In the genomic region with DNA sequence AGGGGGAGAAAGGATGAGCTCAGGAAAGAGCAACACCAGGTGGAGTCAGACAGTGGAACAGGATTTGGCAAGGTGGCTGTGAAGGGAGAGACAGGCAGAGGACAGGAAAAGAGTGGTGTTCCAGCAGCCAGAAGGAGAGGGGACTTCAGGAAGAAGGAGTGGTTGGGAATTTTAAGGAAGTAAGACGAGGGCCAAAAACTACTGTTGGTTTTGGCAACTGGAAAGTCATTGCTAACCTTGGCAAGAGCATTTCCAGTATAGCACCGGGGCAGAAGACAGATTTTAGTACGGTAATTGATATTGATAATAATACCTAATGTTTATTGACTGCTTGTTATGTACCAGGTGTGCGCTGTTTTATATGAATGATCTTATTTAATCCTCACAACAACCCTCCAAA, we compare ENCODE assay signal across 20 cellular contexts. TPM values are rescaled to one million over a fixed set of nuclear protein-coding genes. Genes with fewer than 3 reads are reported as not detected.
A peak's percentile ranks its signal among the peaks of the same experiment; 100 is the strongest.
DNase-seq lines count a peak whose midpoint lies in the region; ATAC-seq, FAIRE-seq and TF ChIP-seq lines count a peak whose summit lies in the region.
"Had no signal": no experiment of that assay in that cellular context is flagged by ENCODE, and none has a peak within 500 bp of the region (broad histone marks: within the 10 kb centered on the region; RNA-seq: fewer than 3 reads in every experiment).

No MANE protein-coding gene starts in this region.

- no peak overlapping the region for H3K23ac ChIP-seq in neuronal stem cell (ENCODE audit: low read depth, low read length, poor library complexity)

- no peak overlapping the region for H2BK12ac ChIP-seq in neuronal stem cell (ENCODE audit: low read length)

- H2BK5ac ChIP-seq in neuronal stem cell (ENCODE audit: low read length), result no peak overlapping the region

- DNase-seq in NCI-H345 (lab: John Stamatoyannopoulos, UW) (peak; percentile 17), NCI-H345 treated with DMSO at 0.1 percent for 48 hours (lab: John Stamatoyannopoulos, UW; ENCODE audit: unreplicated experiment) (no peak), NCI-H2029 treated with DMSO at 0.1 percent for 48 hours (lab: John Stamatoyannopoulos, UW) (peak; percentile 5), bronchial epithelial cell (ENCODE audit: low read depth) (no peak), neuronal stem cell (ENCODE audit: low spot score) (no peak), GM19240 (ENCODE audit: insufficient read length, low spot score) (no peak)
- DNase-seq in stimulated activated naive B cell treated with anti-CD40 and anti-IgM and Interleukin-4, amounts not matched to agents 10 μg/mL and 1 μg/mL and 100 μg/mL, for 72 hours, result no peak
- DNase-seq: Calu3; CD8-positive, alpha-beta T cell; DMS53; DND-41; EL had no signal

- H2AK5ac ChIP-seq in neuronal stem cell (ENCODE audit: low read depth, low read length), result no peak overlapping the region

- H3K4me3 ChIP-seq in bronchial epithelial cell (ENCODE audit: low read depth, low read length) (no peak overlapping the region), neuronal stem cell (ENCODE audit: low read length in 2 of 2) (no peak overlapping the region)
- H3K4me3 ChIP-seq: A549; BLaER1 treated with 17β-estradiol and CSF1 and Interleukin-3, amounts not matched to agents 10 nM and 100 nM; HAP-1 had no signal

- TF ChIP-seq CTCF in bronchial epithelial cell (IDR thresholded peaks at IDR 0.05; ENCODE audit: insufficient read depth, low read length, severe bottlenecking), result no peak

- H3K4ac ChIP-seq in neuronal stem cell (ENCODE audit: low read length), result no peak overlapping the region

- H3K36me3 ChIP-seq in bronchial epithelial cell (ENCODE audit: control insufficient read depth, insufficient read depth, low read length) (no peaks in the 10 kb centered on the region), neuronal stem cell (replicated peaks in 1 of 2; ENCODE audit: control insufficient read depth in 2 of 2, insufficient read depth in 2 of 2, low read length in 2 of 2) (no peaks in the 10 kb centered on the region)
- H3K36me3 ChIP-seq: BLaER1 treated with 17β-estradiol and CSF1 and Interleukin-3, amounts not matched to agents 10 nM and 100 nM; HAP-1 had no signal

- no peak overlapping the region for H2AFZ ChIP-seq in neuronal stem cell (ENCODE audit: low read length)

- H2BK15ac ChIP-seq in neuronal stem cell (ENCODE audit: low read length), result no peak overlapping the region

- H3K4me1 Mint-ChIP-seq in stimulated activated naive B cell treated with anti-CD40 and anti-IgM and Interleukin-4, amounts not matched to agents 10 μg/mL and 1 μg/mL and 100 μg/mL, for 72 hours, result peaks cover 39 to 56% of the 10 kb centered on the region in 2 donors

- no peaks in the 10 kb centered on the region for H3K9me3 Mint-ChIP-seq in stimulated activated naive B cell treated with anti-CD40 and anti-IgM and Interleukin-4, amounts not matched to agents 10 μg/mL and 1 μg/mL and 100 μg/mL, for 72 hours
- H3K9me3 Mint-ChIP-seq: CD8-positive, alpha-beta T cell had no signal

- H3K4me1 ChIP-seq in neuronal stem cell (ENCODE audit: control insufficient read depth in 2 of 2, insufficient read depth in 1 of 2, low read depth in 1 of 2, low read length in 2 of 2), result no peaks in the 10 kb centered on the region
- H3K4me1 ChIP-seq: A549, HAP-1 had no signal

- no peak overlapping the region for H3K9ac ChIP-seq in neuronal stem cell (ENCODE audit: low read depth, low read length, poor library complexity)
- H3K9ac ChIP-seq: BLaER1 treated with 17β-estradiol and CSF1 and Interleukin-3, amounts not matched to agents 10 nM and 100 nM had no signal

- no peaks in the 10 kb centered on the region for H3K36me3 Mint-ChIP-seq in stimulated activated naive B cell treated with anti-CD40 and anti-IgM and Interleukin-4, amounts not matched to agents 10 μg/mL and 1 μg/mL and 100 μg/mL, for 72 hours
- H3K36me3 Mint-ChIP-seq: CD8-positive, alpha-beta T cell had no signal

- H3K14ac ChIP-seq in neuronal stem cell (ENCODE audit: low read length), result no peak overlapping the region

- no peak for ATAC-seq in stimulated activated naive B cell treated with anti-CD40 and anti-IgM and Interleukin-4, amounts not matched to agents 10 μg/mL and 1 μg/mL and 100 μg/mL, for 72 hours (replicated peaks)
- ATAC-seq in HG03439 (IDR thresholded peaks at IDR 0.05; ENCODE audit: unreplicated experiment), result no peak
- ATAC-seq: A549; CD8-positive, alpha-beta T cell had no signal

- H3K79me1 ChIP-seq in neuronal stem cell (ENCODE audit: low read depth, low read length), result no peaks in the 10 kb centered on the region

- no peak overlapping the region for H4K8ac ChIP-seq in neuronal stem cell (ENCODE audit: low read depth, low read length)

- no peak overlapping the region for H4K91ac ChIP-seq in neuronal stem cell (ENCODE audit: low read depth, low read length, poor library complexity)

- peak; percentile 70 for FAIRE-seq in bronchial epithelial cell (lab: Jason Lieb, UNC)
- FAIRE-seq: A549, GM12891, GM19239 had no signal

- no peaks in the 10 kb centered on the region for H3K9me3 ChIP-seq in neuronal stem cell (replicated peaks in 1 of 2; ENCODE audit: control insufficient read depth in 2 of 2, insufficient read depth in 1 of 2, low read depth in 1 of 2, low read length in 2 of 2)
- H3K9me3 ChIP-seq: A549; BLaER1 treated with 17β-estradiol and CSF1 and Interleukin-3, amounts not matched to agents 10 nM and 100 nM; HAP-1 had no signal

- no peak overlapping the region for H3K4me2 ChIP-seq in neuronal stem cell (ENCODE audit: insufficient read depth, low read length, poor library complexity, severe bottlenecking)
- H3K4me2 ChIP-seq: A549; BLaER1 treated with 17β-estradiol and CSF1 and Interleukin-3, amounts not matched to agents 10 nM and 100 nM had no signal

- no peak overlapping the region for H3K4me3 Mint-ChIP-seq in stimulated activated naive B cell treated with anti-CD40 and anti-IgM and Interleukin-4, amounts not matched to agents 10 μg/mL and 1 μg/mL and 100 μg/mL, for 72 hours
- H3K4me3 Mint-ChIP-seq: CD8-positive, alpha-beta T cell had no signal

- H3K18ac ChIP-seq in neuronal stem cell (ENCODE audit: low read length), result no peak overlapping the region

- no peak overlapping the region for H2BK120ac ChIP-seq in neuronal stem cell (ENCODE audit: low read depth, low read length)

- no CpG with 5 or more reads among the region's 4 CpGs for WGBS in neuronal stem cell (ENCODE audit: extremely low coverage in 2 of 2, insufficient read length in 2 of 2, insufficient replicate concordance in 1 of 2), 2 donors

- no peaks in the 10 kb centered on the region for H3K27me3 Mint-ChIP-seq in stimulated activated naive B cell treated with anti-CD40 and anti-IgM and Interleukin-4, amounts not matched to agents 10 μg/mL and 1 μg/mL and 100 μg/mL, for 72 hours

- no peak overlapping the region for H3K27ac ChIP-seq in neuronal stem cell (replicated peaks; ENCODE audit: low read length)
- H3K27ac ChIP-seq: 22Rv1; A549; BLaER1 treated with 17β-estradiol and CSF1 and Interleukin-3, amounts not matched to agents 10 nM and 100 nM; HL-60 had no signal

- H3K27me3 ChIP-seq in bronchial epithelial cell (ENCODE audit: control insufficient read depth, insufficient read depth, low read length) (peaks cover 4% of the 10 kb centered on the region), neuronal stem cell (ENCODE audit: control insufficient read depth in 3 of 3, insufficient read depth in 3 of 3, low read depth in 1 of 3, low read length in 3 of 3) (peaks cover 0 to 13% (median 0%) of the 10 kb centered on the region in 3 experiments)
- H3K27me3 ChIP-seq: BLaER1 treated with 17β-estradiol and CSF1 and Interleukin-3, amounts not matched to agents 10 nM and 100 nM had no signal

- H3K27ac Mint-ChIP-seq in stimulated activated naive B cell treated with anti-CD40 and anti-IgM and Interleukin-4, amounts not matched to agents 10 μg/mL and 1 μg/mL and 100 μg/mL, for 72 hours, result peak overlapping the region; percentile 15
- H3K27ac Mint-ChIP-seq: CD8-positive, alpha-beta T cell had no signal

RNA-seq across cellular contexts. Expression of gene DDX6, which starts 15.4 kb away (rescaled TPM):
- 87.9 and 91.3 TPM in 2 replicates for total RNA-seq in bronchial epithelial cell
- polyA plus RNA-seq in neuronal stem cell (2013, experiment 1 of 2), result 57.0 TPM
- polyA plus RNA-seq in neuronal stem cell (2013, experiment 2 of 2), result 59.6 TPM

Comparison
In these comparisons a context has a peak if more than half of its experiments do, and no peak if none do; other contexts are left out.
1. DNase-seq: peak in NCI-H345 (single experiment) and NCI-H2029 treated with DMSO at 0.1 percent for 48 hours (single experiment); none in NCI-H345 treated with DMSO at 0.1 percent for 48 hours (single experiment), bronchial epithelial cell (single experiment), stimulated activated naive B cell treated with anti-CD40 and anti-IgM and Interleukin-4, amounts not matched to agents 10 μg/mL and 1 μg/mL and 100 μg/mL, for 72 hours (single experiment), neuronal stem cell (single experiment) and GM19240 (single experiment).